ENCODE assay signal across 2 cellular contexts in genomic region chr5:133565993-133566392, GRCh38.
TF ChIP-seq lines count a peak whose summit lies in the region.

No MANE protein-coding gene starts in this region.

TF ChIP-seq in HepG2, 621 proteins besides CTCF, POLR2A, EP300 and RAD21 (continues in another document):
- TF ChIP-seq HNF1B (CRISPR knock-in tag; IDR thresholded peaks at IDR 0.05) (no peak), HIVEP1 (CRISPR knock-in tag; IDR thresholded peaks at IDR 0.05) (no peak), ZNF75D (CRISPR knock-in tag; IDR thresholded peaks at IDR 0.05; ENCODE audit: borderline replicate concordance) (no peak), ZNF7 (CRISPR knock-in tag; IDR thresholded peaks at IDR 0.05) (0 out of 2 replicates have a peak, but pooled peaks have one; percentile 44), ZSCAN9 (CRISPR knock-in tag; IDR thresholded peaks at IDR 0.05; ENCODE audit: borderline replicate concordance) (peak; percentile 59; the same call in 1 of the 2 replicates), ZNF260 (CRISPR knock-in tag; IDR thresholded peaks at IDR 0.05; ENCODE audit: borderline replicate concordance, low read depth) (no peak), WIZ (CRISPR knock-in tag; IDR thresholded peaks at IDR 0.05) (0 out of 2 replicates have a peak, but pooled peaks have one; percentile 57), ZNF331 (CRISPR knock-in tag; IDR thresholded peaks at IDR 0.05) (peak; percentile 54; the same call in 1 of the 2 replicates), NR0B2 (CRISPR knock-in tag; IDR thresholded peaks at IDR 0.05) (no peak), ZFP36L2 (CRISPR knock-in tag; IDR thresholded peaks at IDR 0.05) (0 out of 2 replicates have a peak, but pooled peaks have one; percentile 74), ZBTB44 (CRISPR knock-in tag; IDR thresholded peaks at IDR 0.05) (peak; percentile 75; the same call in 1 of the 2 replicates), MIER2 (CRISPR knock-in tag; IDR thresholded peaks at IDR 0.05) (peak; percentile 97), KAT8 (CRISPR knock-in tag; IDR thresholded peaks at IDR 0.05) (no peak), IRF9 (CRISPR knock-in tag; IDR thresholded peaks at IDR 0.05; ENCODE audit: borderline replicate concordance) (no peak), NFE2L2 (IDR thresholded peaks at IDR 0.05; ENCODE audit: low read length) (no peak), ZBTB4 (CRISPR knock-in tag; IDR thresholded peaks at IDR 0.05; ENCODE audit: borderline replicate concordance) (no peak), THAP11 (CRISPR knock-in tag; IDR thresholded peaks at IDR 0.05) (peak; percentile 33; the same call in 1 of the 2 replicates), KLF9 (CRISPR knock-in tag; IDR thresholded peaks at IDR 0.05; ENCODE audit: low read depth) (no peak), FOXK1 (CRISPR knock-in tag; IDR thresholded peaks at IDR 0.05; ENCODE audit: borderline replicate concordance, low read depth) (peak; percentile 42; the same call in 1 of the 2 replicates)

TF ChIP-seq in SK-N-SH, 30 proteins besides CTCF, POLR2A, EP300 and RAD21 (continued from another document):
- TF ChIP-seq REST (IDR thresholded peaks at IDR 0.05; ENCODE audit: low read depth, low read length) = peak; percentile 97
